8 cellular contexts compared by ENCODE assay signal in genomic region chr9:128702949-128703615, GRCh38. TPM values are rescaled to one million over a fixed set of nuclear protein-coding genes. Genes with fewer than 3 reads are reported as not detected.
A peak's percentile ranks its signal among the peaks of the same experiment; 100 is the strongest.
DNase-seq lines count a peak whose midpoint lies in the region; ATAC-seq, FAIRE-seq and TF ChIP-seq lines count a peak whose summit lies in the region.

No MANE protein-coding gene starts in this region.

- no peak for FAIRE-seq in bronchial epithelial cell (lab: Jason Lieb, UNC)
- FAIRE-seq in HepG2 (lab: Jason Lieb, UNC), result no peak

- no peak for TF ChIP-seq CTCF in BJ (IDR thresholded peaks at IDR 0.05; ENCODE audit: insufficient read depth, low read depth, low read length)
- no peak for TF ChIP-seq CTCF in PC-3 (conservative IDR thresholded peaks at IDR 0.05; ENCODE audit: low read depth, low read length)
- TF ChIP-seq CTCF in bronchial epithelial cell (IDR thresholded peaks at IDR 0.05; ENCODE audit: insufficient read depth, low read length, severe bottlenecking), result no peak
- no peak for TF ChIP-seq CTCF in HepG2 (CRISPR knock-in tag; IDR thresholded peaks at IDR 0.05)
- no peak for TF ChIP-seq CTCF in stomach (IDR thresholded peaks at IDR 0.05)

- H3K36me3 ChIP-seq in BJ (ENCODE audit: control insufficient read depth, insufficient read depth, low read length) (no peaks in the 10 kb centered on the region), PC-3 (ENCODE audit: low read depth, low read length) (no peaks in the 10 kb centered on the region), bronchial epithelial cell (ENCODE audit: control insufficient read depth, insufficient read depth, low read length) (no peaks in the 10 kb centered on the region), HepG2 (replicated peaks in 1 of 2; ENCODE audit: control insufficient read depth in 1 of 2, insufficient read depth in 2 of 2, low read length in 2 of 2) (peaks cover 4 to 12% of the 10 kb centered on the region in 2 experiments; a peak in 4 of 5 replicates), stomach (peaks cover 0 to 11% (median 0%) of the 10 kb centered on the region in 4 donors)

- H4K20me1 ChIP-seq in PC-3 (ENCODE audit: low read length), result no peaks in the 10 kb centered on the region
- no peaks in the 10 kb centered on the region for H4K20me1 ChIP-seq in HepG2 (ENCODE audit: insufficient read depth, low read length)

- H2AFZ ChIP-seq in PC-3 (ENCODE audit: low read length) (peak overlapping the region; percentile 67), HepG2 (ENCODE audit: low read length) (no peak overlapping the region)

- in situ Hi-C loops in HepG2 (cut with HindIII; ENCODE audit: extremely low pct_ligation_motif_present, low pct_unique_long_range_greater_than_20kb), result no loop called here

- TF ChIP-seq EP300 in HepG2 (IDR thresholded peaks at IDR 0.05; ENCODE audit: low read depth in 2 of 2, low read length in 2 of 2) (no peak), HepG2 (CRISPR knock-in tag; IDR thresholded peaks at IDR 0.05; ENCODE audit: borderline replicate concordance) (no peak), stomach (IDR thresholded peaks at IDR 0.05) (no peak)

- CTCF ChIA-PET in BJ (lab: Yijun Ruan, JAX) (interaction anchor here (1.0 to 1.4 kb wide), 2 partner anchors 11 to 68 kb away, joined by 3 read pairs; no protein-coding TSS in a partner anchor), PC-3 (lab: Charles Lee) (no interaction called here), HepG2 (lab: Yijun Ruan, JAX; ENCODE audit: low intra/inter-chr PET ratio, low total read pairs) (interaction anchor here (0.7 to 2.6 kb wide), 4 partner anchors 30 to 115 kb away, joined by 3 to 17 read pairs (median 8); partner anchors contain the start of gene ENDOG)

- peak; percentile 19 for ATAC-seq in GM19397 (IDR thresholded peaks at IDR 0.05; ENCODE audit: unreplicated experiment)
- ATAC-seq in PC-3, result no peak; the same call in 1 of the 2 replicates
- peak; percentile 46 for ATAC-seq in HepG2
- no peak for ATAC-seq in HG03439 (IDR thresholded peaks at IDR 0.05; ENCODE audit: unreplicated experiment)

- no peaks in the 10 kb centered on the region for H3K4me1 ChIP-seq in PC-3 (ENCODE audit: insufficient read depth, low read length)
- H3K4me1 ChIP-seq in HepG2 (ENCODE audit: insufficient read depth, low read length), result peaks cover 9% of the 10 kb centered on the region
- H3K4me1 ChIP-seq in stomach, result peaks cover 12 to 19% (median 16%) of the 10 kb centered on the region in 4 donors

- H3K4me2 ChIP-seq in PC-3 (ENCODE audit: low read length), result peak overlapping the region; percentile 74
- H3K4me2 ChIP-seq in HepG2 (ENCODE audit: low read depth, low read length), result peak overlapping the region; percentile 92

- H3K79me2 ChIP-seq in PC-3 (ENCODE audit: low read length) (no peaks in the 10 kb centered on the region), HepG2 (ENCODE audit: insufficient read depth, low read length) (peaks cover 8% of the 10 kb centered on the region)

- no peaks in the 10 kb centered on the region for H3F3A ChIP-seq in PC-3 (ENCODE audit: low read length, unreplicated experiment)

- peak overlapping the region; percentile 75 for H3K4me3 ChIP-seq in BJ (ENCODE audit: low read depth, low read length)
- peak overlapping the region; percentile 83 for H3K4me3 ChIP-seq in PC-3 (ENCODE audit: low read length)
- peak overlapping the region; percentile 52 for H3K4me3 ChIP-seq in bronchial epithelial cell (ENCODE audit: low read depth, low read length)
- peak overlapping the region; percentile 89 to 97 (median 92) for H3K4me3 ChIP-seq in HepG2 (replicated peaks in 1 of 3; ENCODE audit: insufficient read depth in 1 of 3, low read depth in 2 of 3, low read length in 3 of 3)
- peak overlapping the region; percentile 74 to 85 (median 80) for H3K4me3 ChIP-seq in stomach

- TF ChIP-seq RAD21 in HepG2 (CRISPR knock-in tag; IDR thresholded peaks at IDR 0.05), result no peak

- WGBS in HepG2 (ENCODE audit: low lambda C conversion rate), result 14% methylated on average over 8 of the region's 55 CpGs
- WGBS in stomach, 5 donors, result 4 to 12% (median 6%) methylated on average over 14 to 55 of the region's 55 CpGs

- DNase-seq in BJ (ENCODE audit: low read depth) (no peak), PC-3 (no peak), bronchial epithelial cell (ENCODE audit: low read depth) (no peak), HepG2 (ENCODE audit: low spot score) (no peak), stomach (no peak)
- DNase-seq in activated effector memory CD4-positive, alpha-beta T cell treated with Interleukin-2 at 50 U/mL for 16 hours, result no peak

- no TSS peak for BruUV-seq in PC-3 (replicated peaks; lab: Mats Ljungman, UMichigan)
- no TSS peak for BruUV-seq in HepG2 (replicated peaks; lab: Mats Ljungman, UMichigan)

- peak overlapping the region; percentile 78 for H3K9ac ChIP-seq in PC-3 (ENCODE audit: low read length)
- H3K9ac ChIP-seq in HepG2 (ENCODE audit: insufficient read depth, low read depth, low read length), result peak overlapping the region; percentile 78

- H3K9me3 ChIP-seq in PC-3 (ENCODE audit: low read length) (no peaks in the 10 kb centered on the region), HepG2 (ENCODE audit: low read length) (no peaks in the 10 kb centered on the region), stomach (no peaks in the 10 kb centered on the region)

- TF ChIP-seq POLR2A in HepG2 (IDR thresholded peaks at IDR 0.05; ENCODE audit: insufficient read depth in 1 of 2, low read depth in 2 of 2, low read length in 2 of 2) (0 out of 4 replicates have a peak, but pooled peaks of 1 of the 2 experiments have one; percentile 41), stomach (IDR thresholded peaks at IDR 0.05) (no peak)

- POLR2A ChIA-PET in BJ (lab: Charles Lee) (no interaction called here), PC-3 (lab: Charles Lee; ENCODE audit: unreplicated experiment) (no interaction called here), HepG2 (lab: Yijun Ruan, JAX) (interaction anchor here (1.0 kb wide), 1 partner anchor 19 kb away, joined by 4 read pairs; no protein-coding TSS in a partner anchor)

- H3K27me3 ChIP-seq in BJ (ENCODE audit: control insufficient read depth, insufficient read depth, low read length) (no peaks in the 10 kb centered on the region), PC-3 (ENCODE audit: low read length) (no peaks in the 10 kb centered on the region), bronchial epithelial cell (ENCODE audit: control insufficient read depth, insufficient read depth, low read length) (no peaks in the 10 kb centered on the region), HepG2 (ENCODE audit: control insufficient read depth in 1 of 2, insufficient read depth in 2 of 2, low read length in 2 of 2) (no peaks in the 10 kb centered on the region), stomach (no peaks in the 10 kb centered on the region)

- intact Hi-C loops in PC-3 (cut with micrococcal nuclease) (no loop called here), HepG2 (cut with micrococcal nuclease; ENCODE audit: unreplicated experiment) (loop anchor here (5.0 kb wide), 1 partner anchor 66 kb away; no protein-coding TSS in a partner anchor), stomach (cut with DNase I; ENCODE audit: low total_unique reads) (no loop called here)

- H3K27ac ChIP-seq in PC-3 (ENCODE audit: low read length) (no peak overlapping the region), HepG2 (ENCODE audit: extremely low read length, insufficient read depth, low read length) (peak overlapping the region; percentile 85), stomach (peak overlapping the region; percentile 71 to 88 (median 81))

- no peaks in the 10 kb centered on the region for H3K9me2 ChIP-seq in PC-3 (replicated peaks; ENCODE audit: low read length)

RNA-seq across cellular contexts. Expression of gene PKN3, which starts 0.8 kb away (rescaled TPM):
- polyA plus RNA-seq in BJ (2011; rRNA removed) (2.8 and 3.4 TPM in 2 replicates), HepG2 (2011; rRNA removed) (9.2 and 10.5 TPM in 2 replicates), stomach (1 to 10 TPM; 5.3 to 8.0 (median 7.7) TPM)
- 4.2 and 4.7 TPM in 2 replicates for polyA minus RNA-seq in BJ (2011; rRNA and poly(A)+ RNA removed)
- total RNA-seq in PC-3 (2014; rRNA removed) (7.8 and 9.4 TPM in 2 replicates), bronchial epithelial cell (1.5 and 2.1 TPM in 2 replicates), HepG2 (2016; rRNA removed; fragmentation: Illumina TruSeq; extraction: Trizol) (8.3 and 13.2 TPM in 2 replicates), stomach (10 to 100 TPM in 3 of 5 donors, 1 to 10 TPM in 2; 5.0 to 23.2 (median 13.3) TPM)
- 3.5 and 3.9 TPM in 2 replicates for total RNA-seq in HepG2 (2016; cell fraction: cytosol; rRNA removed; fragmentation: Illumina TruSeq; extraction: Trizol; ENCODE audit: low read depth)
- total RNA-seq in HepG2 (2016; cell fraction: insoluble cytoplasmic fraction; rRNA removed; fragmentation: Illumina TruSeq; extraction: Trizol), result 7.5 and 13.4 TPM in 2 replicates
- total RNA-seq in HepG2 (2016; cell fraction: membrane; rRNA removed; fragmentation: Illumina TruSeq; extraction: Trizol), result 7.9 and 8.7 TPM in 2 replicates
- total RNA-seq in HepG2 (2016; cell fraction: nucleus; rRNA removed; fragmentation: Illumina TruSeq; extraction: Trizol), result 9.4 and 10.2 TPM in 2 replicates
- polyA plus RNA-seq in HepG2 (2011; cell fraction: cytosol; rRNA removed), result 7.2 and 10.2 TPM in 2 replicates
- polyA plus RNA-seq in HepG2 (2011; cell fraction: nucleus; rRNA removed), result 27.1 and 49.1 TPM in 2 replicates
- polyA plus RNA-seq in HepG2 (2012), result 5.4 and 6.9 TPM in 2 replicates
- 3.8 and 4.1 TPM in 2 replicates for polyA plus RNA-seq in HepG2 (2016; cell fraction: cytosol; fragmentation: Illumina TruSeq; extraction: Trizol; ENCODE audit: low read depth)
- polyA plus RNA-seq in HepG2 (2016; cell fraction: insoluble cytoplasmic fraction; fragmentation: Illumina TruSeq; extraction: Trizol; ENCODE audit: low read depth), result 13.4 and 15.9 TPM in 2 replicates
- 6.4 and 7.7 TPM in 2 replicates for polyA plus RNA-seq in HepG2 (2016; cell fraction: membrane; fragmentation: Illumina TruSeq; extraction: Trizol; ENCODE audit: low read depth)
- 38.0 and 40.4 TPM in 2 replicates for polyA plus RNA-seq in HepG2 (2016; cell fraction: nucleus; fragmentation: Illumina TruSeq; extraction: Trizol; ENCODE audit: insufficient read depth, low read depth)
- polyA minus RNA-seq in HepG2 (2011; rRNA and poly(A)+ RNA removed; ENCODE audit: low replicate concordance), result 23.6 and 48.2 TPM in 2 replicates
- polyA minus RNA-seq in HepG2 (2011; cell fraction: cytosol; rRNA and poly(A)+ RNA removed), result 6.9 and 13.8 TPM in 2 replicates
- 4.0 and 6.2 TPM in 2 replicates for polyA minus RNA-seq in HepG2 (2011; cell fraction: nucleus; rRNA and poly(A)+ RNA removed)

RNA-seq across cellular contexts. Expression of gene SET, which starts 14.1 kb away (rescaled TPM):
- polyA plus RNA-seq in BJ (2011; rRNA removed) (51.6 and 130 TPM in 2 replicates), HepG2 (2011; rRNA removed) (72.8 and 94.2 TPM in 2 replicates), stomach (100 to 1,000 TPM; 109 to 150 (median 111) TPM)
- 55.0 and 55.1 TPM in 2 replicates for polyA minus RNA-seq in BJ (2011; rRNA and poly(A)+ RNA removed)
- total RNA-seq in PC-3 (2014; rRNA removed) (647 and 709 TPM in 2 replicates), bronchial epithelial cell (717 and 775 TPM in 2 replicates), HepG2 (2016; rRNA removed; fragmentation: Illumina TruSeq; extraction: Trizol) (611 and 724 TPM in 2 replicates), stomach (100 to 1,000 TPM in 3 of 5 donors, 10 to 100 TPM in 2; 49.0 to 489 (median 123) TPM)
- total RNA-seq in HepG2 (2016; cell fraction: cytosol; rRNA removed; fragmentation: Illumina TruSeq; extraction: Trizol; ENCODE audit: low read depth), result 134 and 142 TPM in 2 replicates
- total RNA-seq in HepG2 (2016; cell fraction: insoluble cytoplasmic fraction; rRNA removed; fragmentation: Illumina TruSeq; extraction: Trizol), result 623 and 704 TPM in 2 replicates
- 360 and 385 TPM in 2 replicates for total RNA-seq in HepG2 (2016; cell fraction: membrane; rRNA removed; fragmentation: Illumina TruSeq; extraction: Trizol)
- total RNA-seq in HepG2 (2016; cell fraction: nucleus; rRNA removed; fragmentation: Illumina TruSeq; extraction: Trizol), result 226 and 251 TPM in 2 replicates
- 44.1 and 56.3 TPM in 2 replicates for polyA plus RNA-seq in HepG2 (2011; cell fraction: cytosol; rRNA removed)
- 48.5 and 49.6 TPM in 2 replicates for polyA plus RNA-seq in HepG2 (2011; cell fraction: nucleus; rRNA removed)
- 275 and 331 TPM in 2 replicates for polyA plus RNA-seq in HepG2 (2012)
- polyA plus RNA-seq in HepG2 (2016; cell fraction: cytosol; fragmentation: Illumina TruSeq; extraction: Trizol; ENCODE audit: low read depth), result 120 and 147 TPM in 2 replicates
- polyA plus RNA-seq in HepG2 (2016; cell fraction: insoluble cytoplasmic fraction; fragmentation: Illumina TruSeq; extraction: Trizol; ENCODE audit: low read depth), result 668 and 723 TPM in 2 replicates
- 247 and 252 TPM in 2 replicates for polyA plus RNA-seq in HepG2 (2016; cell fraction: membrane; fragmentation: Illumina TruSeq; extraction: Trizol; ENCODE audit: low read depth)
- polyA plus RNA-seq in HepG2 (2016; cell fraction: nucleus; fragmentation: Illumina TruSeq; extraction: Trizol; ENCODE audit: insufficient read depth, low read depth), result 360 TPM in 2 replicates
- polyA minus RNA-seq in HepG2 (2011; rRNA and poly(A)+ RNA removed; ENCODE audit: low replicate concordance), result 44.1 and 254 TPM in 2 replicates
- 141 and 156 TPM in 2 replicates for polyA minus RNA-seq in HepG2 (2011; cell fraction: cytosol; rRNA and poly(A)+ RNA removed)
- polyA minus RNA-seq in HepG2 (2011; cell fraction: nucleus; rRNA and poly(A)+ RNA removed), result 82.4 and 87.9 TPM in 2 replicates

RNA-seq across cellular contexts. Expression of gene ZDHHC12, which starts 20.8 kb away (rescaled TPM):
- polyA plus RNA-seq in BJ (2011; rRNA removed), result 41.6 and 60.0 TPM in 2 replicates
- 13.7 and 15.9 TPM in 2 replicates for polyA minus RNA-seq in BJ (2011; rRNA and poly(A)+ RNA removed)
- 82.4 and 86.1 TPM in 2 replicates for total RNA-seq in PC-3 (2014; rRNA removed)
- 27.4 and 46.0 TPM in 2 replicates for total RNA-seq in bronchial epithelial cell
- 18.3 and 28.0 TPM in 2 replicates for total RNA-seq in HepG2 (2016; rRNA removed; fragmentation: Illumina TruSeq; extraction: Trizol)
- 51.5 and 53.9 TPM in 2 replicates for total RNA-seq in HepG2 (2016; cell fraction: cytosol; rRNA removed; fragmentation: Illumina TruSeq; extraction: Trizol; ENCODE audit: low read depth)
- total RNA-seq in HepG2 (2016; cell fraction: insoluble cytoplasmic fraction; rRNA removed; fragmentation: Illumina TruSeq; extraction: Trizol), result 16.7 and 27.4 TPM in 2 replicates
- 51.9 and 59.6 TPM in 2 replicates for total RNA-seq in HepG2 (2016; cell fraction: membrane; rRNA removed; fragmentation: Illumina TruSeq; extraction: Trizol)
- total RNA-seq in HepG2 (2016; cell fraction: nucleus; rRNA removed; fragmentation: Illumina TruSeq; extraction: Trizol), result 16.4 and 20.2 TPM in 2 replicates
- polyA plus RNA-seq in HepG2 (2011; rRNA removed), result 25.4 and 29.8 TPM in 2 replicates
- polyA plus RNA-seq in HepG2 (2011; cell fraction: cytosol; rRNA removed), result 15.9 and 40.6 TPM in 2 replicates
- 29.4 and 31.6 TPM in 2 replicates for polyA plus RNA-seq in HepG2 (2011; cell fraction: nucleus; rRNA removed)
- polyA plus RNA-seq in HepG2 (2012), result 11.6 and 12.2 TPM in 2 replicates
- polyA plus RNA-seq in HepG2 (2016; cell fraction: cytosol; fragmentation: Illumina TruSeq; extraction: Trizol; ENCODE audit: low read depth), result 84.8 and 87.3 TPM in 2 replicates
- polyA plus RNA-seq in HepG2 (2016; cell fraction: insoluble cytoplasmic fraction; fragmentation: Illumina TruSeq; extraction: Trizol; ENCODE audit: low read depth), result 22.5 and 29.9 TPM in 2 replicates
- 72.3 and 73.2 TPM in 2 replicates for polyA plus RNA-seq in HepG2 (2016; cell fraction: membrane; fragmentation: Illumina TruSeq; extraction: Trizol; ENCODE audit: low read depth)
- polyA plus RNA-seq in HepG2 (2016; cell fraction: nucleus; fragmentation: Illumina TruSeq; extraction: Trizol; ENCODE audit: insufficient read depth, low read depth), result 36.7 and 39.0 TPM in 2 replicates
- polyA minus RNA-seq in HepG2 (2011; rRNA and poly(A)+ RNA removed; ENCODE audit: low replicate concordance), result 29.6 and 45.3 TPM in 2 replicates
- polyA minus RNA-seq in HepG2 (2011; cell fraction: cytosol; rRNA and poly(A)+ RNA removed), result 11.2 and 11.3 TPM in 2 replicates
- polyA minus RNA-seq in HepG2 (2011; cell fraction: nucleus; rRNA and poly(A)+ RNA removed), result 6.6 and 8.6 TPM in 2 replicates
- total RNA-seq in stomach, result 100 to 1,000 TPM in 1 of 5 donors, 10 to 100 TPM in 2, 1 to 10 TPM in 2; 3.5 to 116 (median 20.0) TPM
- polyA plus RNA-seq in stomach, result 10 to 100 TPM; 57.1 to 90.5 (median 60.5) TPM

RNA-seq across cellular contexts. Expression of gene DYNC2I2, which starts 46.4 kb away (rescaled TPM):
- polyA plus RNA-seq in BJ (2011; rRNA removed), result 22.0 and 50.4 TPM in 2 replicates
- polyA minus RNA-seq in BJ (2011; rRNA and poly(A)+ RNA removed), result 23.9 and 26.2 TPM in 2 replicates
- total RNA-seq in PC-3 (2014; rRNA removed), result 185 and 196 TPM in 2 replicates
- total RNA-seq in bronchial epithelial cell, result 27.4 and 33.7 TPM in 2 replicates
- 31.1 and 40.2 TPM in 2 replicates for total RNA-seq in HepG2 (2016; rRNA removed; fragmentation: Illumina TruSeq; extraction: Trizol)
- total RNA-seq in HepG2 (2016; cell fraction: cytosol; rRNA removed; fragmentation: Illumina TruSeq; extraction: Trizol; ENCODE audit: low read depth), result 35.7 and 35.9 TPM in 2 replicates
- 30.0 and 41.4 TPM in 2 replicates for total RNA-seq in HepG2 (2016; cell fraction: insoluble cytoplasmic fraction; rRNA removed; fragmentation: Illumina TruSeq; extraction: Trizol)
- 44.4 and 48.2 TPM in 2 replicates for total RNA-seq in HepG2 (2016; cell fraction: membrane; rRNA removed; fragmentation: Illumina TruSeq; extraction: Trizol)
- total RNA-seq in HepG2 (2016; cell fraction: nucleus; rRNA removed; fragmentation: Illumina TruSeq; extraction: Trizol), result 29.1 and 30.6 TPM in 2 replicates
- polyA plus RNA-seq in HepG2 (2011; rRNA removed), result 12.5 and 13.7 TPM in 2 replicates
- 8.1 and 18.6 TPM in 2 replicates for polyA plus RNA-seq in HepG2 (2011; cell fraction: cytosol; rRNA removed)
- 38.0 and 51.4 TPM in 2 replicates for polyA plus RNA-seq in HepG2 (2011; cell fraction: nucleus; rRNA removed)
- polyA plus RNA-seq in HepG2 (2012), result 3.2 and 5.6 TPM in 2 replicates
- polyA plus RNA-seq in HepG2 (2016; cell fraction: cytosol; fragmentation: Illumina TruSeq; extraction: Trizol; ENCODE audit: low read depth), result 38.3 and 39.4 TPM in 2 replicates
- polyA plus RNA-seq in HepG2 (2016; cell fraction: insoluble cytoplasmic fraction; fragmentation: Illumina TruSeq; extraction: Trizol; ENCODE audit: low read depth), result 29.4 and 33.1 TPM in 2 replicates
- 37.6 and 43.8 TPM in 2 replicates for polyA plus RNA-seq in HepG2 (2016; cell fraction: membrane; fragmentation: Illumina TruSeq; extraction: Trizol; ENCODE audit: low read depth)
- 49.9 and 51.2 TPM in 2 replicates for polyA plus RNA-seq in HepG2 (2016; cell fraction: nucleus; fragmentation: Illumina TruSeq; extraction: Trizol; ENCODE audit: insufficient read depth, low read depth)
- 21.4 and 223 TPM in 2 replicates for polyA minus RNA-seq in HepG2 (2011; rRNA and poly(A)+ RNA removed; ENCODE audit: low replicate concordance)
- 7.2 and 10.8 TPM in 2 replicates for polyA minus RNA-seq in HepG2 (2011; cell fraction: cytosol; rRNA and poly(A)+ RNA removed)
- 9.3 and 12.7 TPM in 2 replicates for polyA minus RNA-seq in HepG2 (2011; cell fraction: nucleus; rRNA and poly(A)+ RNA removed)
- 100 to 1,000 TPM in 2 of 5 donors, 10 to 100 TPM in 2, 1 to 10 TPM in 1; 2.9 to 125 (median 33.9) TPM for total RNA-seq in stomach
- polyA plus RNA-seq in stomach, result 10 to 100 TPM; 46.3 to 67.5 (median 60.2) TPM

Comparison
In these comparisons a context has a peak if more than half of its experiments do, and no peak if none do; other contexts are left out.
1. ATAC-seq: peak in GM19397 (single experiment) and HepG2 (single experiment); none in PC-3 (single experiment) and HG03439 (single experiment).
2. Peak in every context shown above with its lines, with median percentiles within 50 percentile points of each other: H3K4me3 ChIP-seq.